16 cellular contexts compared by ENCODE assay signal in genomic region chr7:130393799-130394411, GRCh38. TPM values are rescaled to one million over a fixed set of nuclear protein-coding genes. Genes with fewer than 3 reads are reported as not detected.
A peak's percentile ranks its signal among the peaks of the same experiment; 100 is the strongest.
DNase-seq lines count a peak whose midpoint lies in the region; ATAC-seq and TF ChIP-seq lines count a peak whose summit lies in the region.
"Had no signal": no experiment of that assay in that cellular context is flagged by ENCODE, and none has a peak within 500 bp of the region (broad histone marks: within the 10 kb centered on the region; RNA-seq: fewer than 3 reads in every experiment).

No MANE protein-coding gene starts in this region.

- DNase-seq in Ammon's horn (ENCODE audit: low spot score) = peak; percentile 14
- no peak for DNase-seq in CD8-positive, alpha-beta T cell
- peak; percentile 20 for DNase-seq in activated CD8-positive, alpha-beta T cell treated with anti-CD3 and anti-CD28 coated beads for 36 hours
- no peak for DNase-seq in mesenchymal stem cell
- no peak for DNase-seq in MM.1S
- no peak for DNase-seq in hepatic stellate cell (ENCODE audit: low spot score)
- DNase-seq: NCI-H146, SK-N-SH, stomach had no signal

- no peak for TF ChIP-seq CTCF in CD8-positive, alpha-beta T cell (IDR thresholded peaks at IDR 0.05)
- TF ChIP-seq CTCF in activated CD8-positive, alpha-beta T cell treated with anti-CD3 and anti-CD28 coated beads for 36 hours (IDR thresholded peaks at IDR 0.05) = no peak
- TF ChIP-seq CTCF in MM.1S (IDR thresholded peaks at IDR 0.05; ENCODE audit: low read length) = no peak

- H3K79me1 ChIP-seq in mesenchymal stem cell (replicated peaks; ENCODE audit: low read length, poor library complexity, severe bottlenecking) = no peaks in the 10 kb centered on the region

- no peak for ATAC-seq in CD8-positive, alpha-beta T cell
- ATAC-seq in activated CD8-positive, alpha-beta T cell treated with anti-CD3 and anti-CD28 coated beads for 36 hours = peak; percentile 22
- ATAC-seq in HG02678 (IDR thresholded peaks at IDR 0.05; ENCODE audit: unreplicated experiment) (no peak), GM19351 (IDR thresholded peaks at IDR 0.05; ENCODE audit: unreplicated experiment) (no peak)

- H3K18ac ChIP-seq in mesenchymal stem cell (ENCODE audit: low read depth in 1 of 2, low read length in 2 of 2) = no peak overlapping the region

- H3K4me3 ChIP-seq in CD8-positive, alpha-beta T cell (ENCODE audit: low read depth, low read length) = no peak overlapping the region
- peak overlapping the region in 1 of 2 experiments; percentile 3 for H3K4me3 ChIP-seq in mesenchymal stem cell (ENCODE audit: insufficient read depth in 1 of 2, low read depth in 1 of 2, low read length in 2 of 2)
- H3K4me3 ChIP-seq in MM.1S (ENCODE audit: low read length) = no peak overlapping the region
- H3K4me3 ChIP-seq: lung, prostate gland, stomach had no signal

- no peaks in the 10 kb centered on the region for H3K9me2 ChIP-seq in MM.1S (replicated peaks; ENCODE audit: insufficient read depth, low read length)
- H3K9me2 ChIP-seq: SK-N-SH had no signal

- H3K23ac ChIP-seq in mesenchymal stem cell (ENCODE audit: low read length in 2 of 2) = no peak overlapping the region

- H2AFZ ChIP-seq in mesenchymal stem cell (ENCODE audit: low read depth, low read length) (no peak overlapping the region), MM.1S (ENCODE audit: low read length) (no peak overlapping the region)

- no peaks in the 10 kb centered on the region for H4K20me1 ChIP-seq in MM.1S (ENCODE audit: insufficient read depth, low read length)

- H3K4me2 ChIP-seq in mesenchymal stem cell (ENCODE audit: low read length, poor library complexity, severe bottlenecking) (no peak overlapping the region), MM.1S (ENCODE audit: low read depth, low read length) (no peak overlapping the region)
- H3K4me2 ChIP-seq: SK-N-SH had no signal

- CTCF ChIA-PET in CD8-positive, alpha-beta T cell (lab: Charles Lee) = interaction anchor here (1.0 to 1.3 kb wide), 3 partner anchors 10 to 34 kb away, joined by 3 to 6 read pairs (median 3); no protein-coding TSS in a partner anchor
- CTCF ChIA-PET in activated CD8-positive, alpha-beta T cell treated with anti-CD3 and anti-CD28 coated beads for 36 hours (lab: Charles Lee) = interaction anchor here (1.3 kb wide), 2 partner anchors 18 to 91 kb away, joined by 3 to 6 read pairs; no protein-coding TSS in a partner anchor

- H3K27ac Mint-ChIP-seq in CD8-positive, alpha-beta T cell = peak overlapping the region; percentile 93
- H3K27ac Mint-ChIP-seq in activated CD8-positive, alpha-beta T cell treated with anti-CD3 and anti-CD28 coated beads for 36 hours = peak overlapping the region; percentile 87

- no peak overlapping the region for H2BK5ac ChIP-seq in mesenchymal stem cell (ENCODE audit: low read depth, low read length, poor library complexity, severe bottlenecking)

- no peak overlapping the region for H3K14ac ChIP-seq in mesenchymal stem cell (ENCODE audit: low read length in 2 of 2)

- H3K36me3 Mint-ChIP-seq in CD8-positive, alpha-beta T cell = peaks cover 18% of the 10 kb centered on the region
- peaks cover 10% of the 10 kb centered on the region for H3K36me3 Mint-ChIP-seq in activated CD8-positive, alpha-beta T cell treated with anti-CD3 and anti-CD28 coated beads for 36 hours (ENCODE audit: low read depth)

- no peaks in the 10 kb centered on the region for H3K27me3 Mint-ChIP-seq in CD8-positive, alpha-beta T cell (ENCODE audit: low read depth)
- H3K27me3 Mint-ChIP-seq in activated CD8-positive, alpha-beta T cell treated with anti-CD3 and anti-CD28 coated beads for 36 hours = no peaks in the 10 kb centered on the region

- H3K36me3 ChIP-seq in CD8-positive, alpha-beta T cell (ENCODE audit: insufficient read depth, low read length) = peaks cover 5% of the 10 kb centered on the region
- H3K36me3 ChIP-seq in mesenchymal stem cell (ENCODE audit: control insufficient read depth in 1 of 2, insufficient read depth in 2 of 2, low read depth in 1 of 2, low read length in 2 of 2) = peaks cover 0 to 4% of the 10 kb centered on the region in 2 experiments
- H3K36me3 ChIP-seq in MM.1S (replicated peaks; ENCODE audit: insufficient read depth, low read length) = no peaks in the 10 kb centered on the region
- H3K36me3 ChIP-seq: prostate gland had no signal

- intact Hi-C loops in CD8-positive, alpha-beta T cell (cut with DNase I, micrococcal nuclease) = loop anchor here (1.0 to 5.0 kb wide), 5 partner anchors 21 to 93 kb away; partner anchors contain the start of gene CEP41 (in 1 of the 2)
- intact Hi-C loops in activated CD8-positive, alpha-beta T cell treated with anti-CD3 and anti-CD28 coated beads for 36 hours (cut with micrococcal nuclease) = no loop called here

- H2BK12ac ChIP-seq in mesenchymal stem cell (ENCODE audit: low read length in 2 of 2) = no peak overlapping the region

- no peak overlapping the region for H4K8ac ChIP-seq in mesenchymal stem cell (ENCODE audit: low read length)

- H3K4ac ChIP-seq in mesenchymal stem cell (ENCODE audit: low read depth in 1 of 2, low read length in 2 of 2) = peak overlapping the region in 1 of 2 experiments; percentile 26

- no peak overlapping the region for H4K91ac ChIP-seq in mesenchymal stem cell (ENCODE audit: low read length)

- no peaks in the 10 kb centered on the region for H3K9me3 Mint-ChIP-seq in CD8-positive, alpha-beta T cell
- no peaks in the 10 kb centered on the region for H3K9me3 Mint-ChIP-seq in activated CD8-positive, alpha-beta T cell treated with anti-CD3 and anti-CD28 coated beads for 36 hours

- H3K4me3 Mint-ChIP-seq in CD8-positive, alpha-beta T cell = peak overlapping the region; percentile 83
- peak overlapping the region; percentile 50 for H3K4me3 Mint-ChIP-seq in activated CD8-positive, alpha-beta T cell treated with anti-CD3 and anti-CD28 coated beads for 36 hours

- no peaks in the 10 kb centered on the region for H3K9me3 ChIP-seq in CD8-positive, alpha-beta T cell (ENCODE audit: low read length)
- no peaks in the 10 kb centered on the region for H3K9me3 ChIP-seq in mesenchymal stem cell (ENCODE audit: control insufficient read depth, low read length)
- no peaks in the 10 kb centered on the region for H3K9me3 ChIP-seq in MM.1S (replicated peaks; ENCODE audit: insufficient read depth, low read length)
- H3K9me3 ChIP-seq: prostate gland, SK-N-SH, stomach had no signal

- peak overlapping the region; percentile 2 for H3K27ac ChIP-seq in CD8-positive, alpha-beta T cell (ENCODE audit: low read depth, low read length)
- H3K27ac ChIP-seq in mesenchymal stem cell (ENCODE audit: low read length, poor library complexity, severe bottlenecking) (no peak overlapping the region), MM.1S (ENCODE audit: low read length) (no peak overlapping the region)
- H3K27ac ChIP-seq: C4-2B, prostate gland, stomach had no signal

- H3K4me1 Mint-ChIP-seq in CD8-positive, alpha-beta T cell (ENCODE audit: low read depth) = peaks cover 33% of the 10 kb centered on the region
- H3K4me1 Mint-ChIP-seq in activated CD8-positive, alpha-beta T cell treated with anti-CD3 and anti-CD28 coated beads for 36 hours (ENCODE audit: low read depth) = peaks cover 24% of the 10 kb centered on the region

- H3K4me1 ChIP-seq in CD8-positive, alpha-beta T cell (ENCODE audit: insufficient read depth, low read length) = peaks cover 25% of the 10 kb centered on the region
- peaks cover 3% of the 10 kb centered on the region for H3K4me1 ChIP-seq in mesenchymal stem cell (ENCODE audit: control insufficient read depth, insufficient read depth, low read depth, low read length)
- no peaks in the 10 kb centered on the region for H3K4me1 ChIP-seq in MM.1S (ENCODE audit: low read length)
- H3K4me1 ChIP-seq: prostate gland had no signal

- WGBS in mesenchymal stem cell = 97% methylated on average over 9 of the region's 10 CpGs

- H3K27me3 ChIP-seq in CD8-positive, alpha-beta T cell (ENCODE audit: insufficient read depth, low read length) = no peaks in the 10 kb centered on the region
- no peaks in the 10 kb centered on the region for H3K27me3 ChIP-seq in mesenchymal stem cell (ENCODE audit: control insufficient read depth in 1 of 2, insufficient read depth in 1 of 2, low read length in 2 of 2)
- H3K27me3 ChIP-seq in MM.1S (replicated peaks; ENCODE audit: insufficient read depth, low read length) = no peaks in the 10 kb centered on the region
- H3K27me3 ChIP-seq: stomach had no signal

- H2BK15ac ChIP-seq in mesenchymal stem cell (ENCODE audit: low read depth, poor library complexity, severe bottlenecking) = no peak overlapping the region

- H2AK5ac ChIP-seq in mesenchymal stem cell (ENCODE audit: low read length, severe bottlenecking) = peak overlapping the region; percentile 37

- H2BK120ac ChIP-seq in mesenchymal stem cell (ENCODE audit: low read depth, low read length) = no peak overlapping the region

- H3K79me2 ChIP-seq in MM.1S (ENCODE audit: low read length) = no peaks in the 10 kb centered on the region

- H3F3A ChIP-seq in MM.1S (ENCODE audit: insufficient read depth, low read length) = no peaks in the 10 kb centered on the region

- POLR2A ChIA-PET in CD8-positive, alpha-beta T cell (lab: Charles Lee) = interaction anchor here (0.8 to 2.9 kb wide), 6 partner anchors 23 to 97 kb away, joined by 3 to 7 read pairs (median 3); partner anchors contain the start of gene CEP41
- POLR2A ChIA-PET in activated CD8-positive, alpha-beta T cell treated with anti-CD3 and anti-CD28 coated beads for 36 hours (lab: Charles Lee) = interaction anchor here (1.0 to 1.1 kb wide), 2 partner anchors 18 to 26 kb away, joined by 3 to 6 read pairs; no protein-coding TSS in a partner anchor

- H3K9ac ChIP-seq in mesenchymal stem cell (ENCODE audit: low read length) = peak overlapping the region; percentile 7
- no peak overlapping the region for H3K9ac ChIP-seq in MM.1S (ENCODE audit: low read length)
- H3K9ac ChIP-seq: SK-N-SH had no signal

RNA-seq across cellular contexts. Expression of gene CPA1, which starts 13.6 kb away (rescaled TPM):
- total RNA-seq in CD8-positive, alpha-beta T cell = not detected
- not detected for total RNA-seq in activated CD8-positive, alpha-beta T cell treated with anti-CD3 and anti-CD28 coated beads for 36 hours
- 0.12 TPM for polyA plus RNA-seq in mesenchymal stem cell (2013, experiment 1 of 2)
- polyA plus RNA-seq in mesenchymal stem cell (2013, experiment 2 of 2) = 0.29 TPM
- total RNA-seq: bronchial epithelial cell, epithelial cell of proximal tubule, stomach had no signal

RNA-seq across cellular contexts. Expression of gene CEP41, which starts 46.9 kb away (rescaled TPM):
- total RNA-seq in CD8-positive, alpha-beta T cell = 1 to 10 TPM; 4.8 to 5.5 TPM
- total RNA-seq in activated CD8-positive, alpha-beta T cell treated with anti-CD3 and anti-CD28 coated beads for 36 hours = 10 to 100 TPM; 28.0 to 28.1 TPM
- polyA plus RNA-seq in mesenchymal stem cell (2013, experiment 1 of 2) = 15.1 TPM
- 17.7 TPM for polyA plus RNA-seq in mesenchymal stem cell (2013, experiment 2 of 2)

RNA-seq across cellular contexts. Expression of gene CPA5, which starts 49.3 kb away (rescaled TPM):
- total RNA-seq in CD8-positive, alpha-beta T cell = not detected
- total RNA-seq in activated CD8-positive, alpha-beta T cell treated with anti-CD3 and anti-CD28 coated beads for 36 hours = under 1 TPM; 0.25 to 0.88 TPM
- polyA plus RNA-seq in mesenchymal stem cell (2013, experiment 1 of 2) = 0.26 TPM
- polyA plus RNA-seq in mesenchymal stem cell (2013, experiment 2 of 2) = 0.14 TPM
- total RNA-seq: bronchial epithelial cell, lung, stomach had no signal

Comparison
In these comparisons a context has a peak if more than half of its experiments do, and no peak if none do; other contexts are left out.
1. DNase-seq: peak in Ammon's horn (single experiment) and activated CD8-positive, alpha-beta T cell treated with anti-CD3 and anti-CD28 coated beads for 36 hours (single experiment); none in CD8-positive, alpha-beta T cell (0 of 7), mesenchymal stem cell (single experiment), MM.1S (single experiment) and hepatic stellate cell (single experiment).
2. RNA of gene CEP41, which starts 46.9 kb away (total RNA-seq): 28.0 to 28.1 TPM in activated CD8-positive, alpha-beta T cell treated with anti-CD3 and anti-CD28 coated beads for 36 hours; 4.8 to 5.5 TPM in CD8-positive, alpha-beta T cell; every median in the first group is over 4 times any median in the second.